Comparison of ENCODE assay signal across 25 cellular contexts in genomic region chr14:35993512-35993960, GRCh38.
"Had no signal": no experiment of that assay in that cellular context is flagged by ENCODE, and none has a peak within 500 bp of the region (broad histone marks: within the 10 kb centered on the region; RNA-seq: fewer than 3 reads in every experiment).

No MANE protein-coding gene starts in this region.

- H3K27me3 ChIP-seq: colonic mucosa, hepatocyte, testis, transverse colon had no signal

- H3K4me1 Mint-ChIP-seq: activated CD4-positive, alpha-beta memory T cell treated with anti-CD3 and anti-CD28 coated beads, Interleukin-2, amount 10 ng/mL, durations not matched to agents 7 days and 5 days; activated naive CD4-positive, alpha-beta T cell treated with anti-CD3 and anti-CD28 coated beads, Interleukin-2, amount 10 ng/mL, durations not matched to agents 7 days and 5 days; mesothelial cell of epicardium; naive B cell; nephron progenitor cell; stimulated activated naive B cell treated with anti-CD40 and anti-IgM and Interleukin-4, amounts not matched to agents 10 μg/mL and 1 μg/mL and 100 μg/mL, for 72 hours had no signal

- H3K9ac ChIP-seq: parathyroid adenoma had no signal

- H3K79me2 ChIP-seq: hepatocyte, parathyroid adenoma had no signal

- H3K27me3 Mint-ChIP-seq: activated naive CD8-positive, alpha-beta T cell treated with anti-CD3 and anti-CD28 coated beads, Interleukin-2, amount 10 ng/mL, durations not matched to agents 7 days and 5 days had no signal

- H3K9me3 ChIP-seq: colonic mucosa, gastroesophageal sphincter, psoas muscle, testis, transverse colon had no signal

- H3K4me3 Mint-ChIP-seq: activated CD4-positive, alpha-beta memory T cell treated with anti-CD3 and anti-CD28 coated beads, Interleukin-2, amount 10 ng/mL, durations not matched to agents 7 days and 5 days; activated naive CD4-positive, alpha-beta T cell treated with anti-CD3 and anti-CD28 coated beads, Interleukin-2, amount 10 ng/mL, durations not matched to agents 7 days and 5 days; activated naive CD8-positive, alpha-beta T cell treated with anti-CD3 and anti-CD28 coated beads, Interleukin-2, amount 10 ng/mL, durations not matched to agents 7 days and 5 days; activated T-cell treated with anti-CD3 and anti-CD28 coated beads, Interleukin-2, amount 50 U/mL, for 24 hours; mesothelial cell of epicardium; naive B cell; nephron progenitor cell; stimulated activated naive B cell treated with anti-CD40 and anti-IgM and Interleukin-4, amounts not matched to agents 10 μg/mL and 1 μg/mL and 100 μg/mL, for 72 hours; T-helper 2 cell treated with Interferon-gamma antibody and Interleukin-4, amounts not matched to agents 5 μg/mL and 100 μg/mL, for 36 hours had no signal

- H3K4me3 ChIP-seq: colonic mucosa, gastroesophageal sphincter, hepatocyte, psoas muscle, smooth muscle cell, testis, transverse colon had no signal

- ATAC-seq: gastroesophageal sphincter; psoas muscle; stimulated activated naive B cell treated with anti-CD40 and anti-IgM and Interleukin-4, amounts not matched to agents 10 μg/mL and 1 μg/mL and 100 μg/mL, for 72 hours had no signal

- H3K4me2 ChIP-seq: hepatocyte, smooth muscle cell had no signal

- H3K36me3 Mint-ChIP-seq: activated naive CD4-positive, alpha-beta T cell treated with anti-CD3 and anti-CD28 coated beads, Interleukin-2, amount 10 ng/mL, durations not matched to agents 7 days and 5 days; activated naive CD8-positive, alpha-beta T cell treated with anti-CD3 and anti-CD28 coated beads, Interleukin-2, amount 10 ng/mL, durations not matched to agents 7 days and 5 days; mesothelial cell of epicardium; naive B cell; stimulated activated naive B cell treated with anti-CD40 and anti-IgM and Interleukin-4, amounts not matched to agents 10 μg/mL and 1 μg/mL and 100 μg/mL, for 72 hours had no signal

- H3K4me1 ChIP-seq: colonic mucosa, gastroesophageal sphincter, parathyroid adenoma, psoas muscle, testis, transverse colon had no signal

- H3K9me3 Mint-ChIP-seq: activated CD4-positive, alpha-beta memory T cell treated with anti-CD3 and anti-CD28 coated beads, Interleukin-2, amount 10 ng/mL, durations not matched to agents 7 days and 5 days; activated naive CD4-positive, alpha-beta T cell treated with anti-CD3 and anti-CD28 coated beads, Interleukin-2, amount 10 ng/mL, durations not matched to agents 7 days and 5 days; activated naive CD8-positive, alpha-beta T cell treated with anti-CD3 and anti-CD28 coated beads, Interleukin-2, amount 10 ng/mL, durations not matched to agents 7 days and 5 days; activated T-cell treated with anti-CD3 and anti-CD28 coated beads, Interleukin-2, amount 50 U/mL, for 24 hours; mesothelial cell of epicardium; naive B cell; nephron progenitor cell; stimulated activated naive B cell treated with anti-CD40 and anti-IgM and Interleukin-4, amounts not matched to agents 10 μg/mL and 1 μg/mL and 100 μg/mL, for 72 hours; T-helper 2 cell treated with Interferon-gamma antibody and Interleukin-4, amounts not matched to agents 5 μg/mL and 100 μg/mL, for 36 hours had no signal

- H3K27ac ChIP-seq: colonic mucosa, gastroesophageal sphincter, hepatocyte, parathyroid adenoma, psoas muscle, testis, transverse colon had no signal

- H3K27ac Mint-ChIP-seq: activated CD4-positive, alpha-beta memory T cell treated with anti-CD3 and anti-CD28 coated beads, Interleukin-2, amount 10 ng/mL, durations not matched to agents 7 days and 5 days; activated naive CD4-positive, alpha-beta T cell treated with anti-CD3 and anti-CD28 coated beads, Interleukin-2, amount 10 ng/mL, durations not matched to agents 7 days and 5 days; activated naive CD8-positive, alpha-beta T cell treated with anti-CD3 and anti-CD28 coated beads, Interleukin-2, amount 10 ng/mL, durations not matched to agents 7 days and 5 days; activated T-cell treated with anti-CD3 and anti-CD28 coated beads, Interleukin-2, amount 50 U/mL, for 24 hours; mesothelial cell of epicardium; nephron progenitor cell; stimulated activated naive B cell treated with anti-CD40 and anti-IgM and Interleukin-4, amounts not matched to agents 10 μg/mL and 1 μg/mL and 100 μg/mL, for 72 hours; T-helper 2 cell treated with Interferon-gamma antibody and Interleukin-4, amounts not matched to agents 5 μg/mL and 100 μg/mL, for 36 hours had no signal

- H2AFZ ChIP-seq: hepatocyte, parathyroid adenoma had no signal

- DNase-seq: activated CD4-positive, alpha-beta memory T cell treated with anti-CD3 and anti-CD28 coated beads, Interleukin-2, amount 10 ng/mL, durations not matched to agents 7 days and 5 days; activated CD4-positive, alpha-beta T cell treated with anti-CD3 and anti-CD28 coated beads for 4 hours; activated CD8-positive, alpha-beta memory T cell treated with anti-CD3 and anti-CD28 coated beads, Interleukin-2, amount 50 U/mL, for 48 hours; activated gamma-delta T cell; activated naive CD4-positive, alpha-beta T cell treated with anti-CD3 and anti-CD28 coated beads, Interleukin-2, amount 10 ng/mL, durations not matched to agents 7 days and 5 days; activated naive CD8-positive, alpha-beta T cell treated with anti-CD3 and anti-CD28 coated beads, Interleukin-2, amount 10 ng/mL, durations not matched to agents 7 days and 5 days; activated T-cell treated with anti-CD3 and anti-CD28 coated beads, Interleukin-2, amount 50 U/mL, for 24 hours; colonic mucosa; effector memory CD4-positive, alpha-beta T cell; erythroblast; kidney; naive B cell; nephron progenitor cell; psoas muscle; stimulated activated CD4-positive, alpha-beta T cell treated with anti-CD3 and anti-CD28 coated beads, Interleukin-1b, Interleukin-23, amount 100 ng/mL, for 48 hours; stimulated activated naive B cell treated with anti-CD40 and anti-IgM and Interleukin-4, amounts not matched to agents 10 μg/mL and 1 μg/mL and 100 μg/mL, for 72 hours; T-helper 1 cell; testis; transverse colon had no signal

- H3K36me3 ChIP-seq: colonic mucosa, gastroesophageal sphincter, transverse colon had no signal
